Comparison of ENCODE assay signal across 27 cellular contexts in genomic region chr18:72859088-72859487, GRCh38. TPM values are rescaled to one million over a fixed set of nuclear protein-coding genes. Genes with fewer than 3 reads are reported as not detected.
"Had no signal": no experiment of that assay in that cellular context is flagged by ENCODE, and none has a peak within 500 bp of the region (broad histone marks: within the 10 kb centered on the region; RNA-seq: fewer than 3 reads in every experiment).

No MANE protein-coding gene starts in this region.

- H3K27ac ChIP-seq: stomach, suprapubic skin, testis, thoracic aorta, thyroid gland, tibial artery, tibial nerve, transverse colon, upper lobe of left lung, upper lobe of right lung, uterus, vagina had no signal

- H3K4me3 ChIP-seq: stomach, suprapubic skin, testis, thoracic aorta, thyroid gland, tibial artery, tibial nerve, transverse colon, upper lobe of left lung, upper lobe of right lung, uterus, vagina had no signal

- FAIRE-seq: urothelium cell line had no signal

- H3K9me3 ChIP-seq: suprapubic skin, testis, thoracic aorta, thyroid gland, tibial artery, tibial nerve, transverse colon, upper lobe of left lung, upper lobe of right lung, uterus, vagina had no signal

- H3K27me3 ChIP-seq: stomach, suprapubic skin, testis, thyroid gland, tibial artery, tibial nerve, transverse colon, upper lobe of left lung, upper lobe of right lung, uterus, vagina had no signal

- H3K4me1 ChIP-seq: stomach, suprapubic skin, testis, thyroid gland, tibial artery, tibial nerve, transverse colon, upper lobe of left lung, upper lobe of right lung, uterus, vagina had no signal

- H3K36me3 ChIP-seq: stomach, suprapubic skin, thoracic aorta, thyroid gland, tibial artery, tibial nerve, transverse colon, upper lobe of left lung, upper lobe of right lung, uterus, vagina had no signal

- ATAC-seq: stimulated activated effector memory CD8-positive, alpha-beta T cell treated with anti-CD3 and anti-CD28 coated beads, Interleukin-12 subunit alpha, Interleukin-12 subunit beta, amount 100 ng/mL, for 72 hours; stimulated activated memory B cell treated with anti-CD40 and anti-IgM and Interleukin-4, amounts not matched to agents 10 μg/mL and 1 μg/mL and 100 μg/mL, for 72 hours; stimulated activated naive B cell treated with anti-CD40 and anti-IgM and Interleukin-4, amounts not matched to agents 10 μg/mL and 1 μg/mL and 100 μg/mL, for 72 hours; stimulated activated naive CD8-positive, alpha-beta T cell treated with anti-CD3 and anti-CD28 coated beads, Interleukin-15, amount 100 ng/mL, for 72 hours; stimulated activated naive CD8-positive, alpha-beta T cell treated with anti-CD3 and anti-CD28 coated beads, Interleukin-15, Interleukin-2, amounts not matched to agents 100 U/mL and 50 U/mL, for 24 hours; upper lobe of right lung had no signal

- DNase-seq: stimulated activated CD4-positive, alpha-beta T cell treated with anti-CD3 and anti-CD28 coated beads, Interleukin-2, amount 100 ng/mL, for 48 hours; stimulated activated CD4-positive, alpha-beta T cell treated with anti-CD3 and anti-CD28 coated beads, Interleukin-4, amount 100 ng/mL, for 1 hour; stimulated activated CD4-positive, alpha-beta T cell treated with anti-CD3 and anti-CD28 coated beads, Interleukin-4, amount 100 ng/mL, for 24 hours; stimulated activated CD4-positive, alpha-beta T cell treated with anti-CD3 and anti-CD28 coated beads, Interleukin-4, amount 100 ng/mL, for 4 hours; stimulated activated CD8-positive, alpha-beta memory T cell treated with anti-CD3 and anti-CD28 coated beads, Interleukin-4, amount 100 ng/mL, for 48 hours; stimulated activated naive B cell treated with anti-CD40 and anti-IgM and Interleukin-4, amounts not matched to agents 10 μg/mL and 1 μg/mL and 100 μg/mL, for 72 hours; stimulated activated naive CD4-positive, alpha-beta T cell; stimulated activated naive CD4-positive, alpha-beta T cell treated with Interleukin-2 at 50 U/mL for 16 hours; stimulated activated naive CD8-positive, alpha-beta T cell treated with anti-CD3 and anti-CD28 coated beads, Interleukin-15, amount 100 ng/mL, for 72 hours; stimulated activated naive CD8-positive, alpha-beta T cell treated with anti-CD3 and anti-CD28 coated beads, Interleukin-15, Interleukin-2, amounts not matched to agents 100 U/mL and 50 U/mL, for 24 hours; stomach; substantia nigra; testis; thyroid gland; tibial artery; transverse colon; trophoblast cell; upper lobe of left lung; upper lobe of right lung; uterus had no signal

RNA-seq across cellular contexts. Expression of gene NETO1, which starts 8.7 kb away (rescaled TPM):
- total RNA-seq: upper lobe of right lung, vagina had no signal
